In the genomic region with DNA sequence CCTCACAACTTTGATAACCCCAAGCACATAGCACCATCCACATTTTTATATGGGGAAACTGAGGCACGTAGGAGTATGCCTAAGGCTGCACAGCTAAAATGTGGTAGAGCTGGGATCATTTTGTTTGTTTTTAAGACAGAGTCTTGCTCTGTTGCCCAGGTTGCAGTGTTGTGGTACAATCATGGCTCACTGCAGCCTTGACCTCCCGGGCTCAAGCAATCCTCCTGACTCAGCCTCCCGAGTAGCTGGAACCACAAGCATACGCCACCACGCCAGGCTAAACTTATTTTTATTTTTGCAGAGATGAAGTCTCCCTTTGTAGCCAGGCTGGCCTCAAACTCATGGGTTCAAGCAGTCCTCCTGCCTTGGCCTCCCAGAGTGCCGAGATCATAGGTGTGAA, we compare ENCODE assay signal across 25 cellular contexts.
"Had no signal": no experiment of that assay in that cellular context is flagged by ENCODE, and none has a peak within 500 bp of the region (broad histone marks: within the 10 kb centered on the region; RNA-seq: fewer than 3 reads in every experiment).

No MANE protein-coding gene starts in this region.

- H3K4me2 ChIP-seq: hepatocyte had no signal

- H3K27me3 ChIP-seq: hepatocyte, ovary, stomach, thyroid gland had no signal

- H3K4me3 ChIP-seq: hepatocyte, ovary, psoas muscle, stomach, thyroid gland had no signal

- H2AFZ ChIP-seq: hepatocyte had no signal

- H3K27ac ChIP-seq: hepatocyte, ovary had no signal

- H3K36me3 ChIP-seq: ovary, stomach, thyroid gland had no signal

- DNase-seq: caudate nucleus; cerebellar nuclear complex; cortex of kidney; effector memory CD8-positive, alpha-beta T cell; erythroblast; left colon; mammary epithelial cell; naive thymus-derived CD8-positive, alpha-beta T cell; nephron progenitor cell; occipital lobe; posterior cingulate gyrus; psoas muscle; stimulated activated CD4-positive, alpha-beta T cell treated with anti-CD3 and anti-CD28 coated beads, Interleukin-2, amount 100 ng/mL, for 24 hours; stimulated activated CD4-positive, alpha-beta T cell treated with anti-CD3 and anti-CD28 coated beads, Interleukin-4, amount 100 ng/mL, for 24 hours; stimulated activated naive CD4-positive, alpha-beta T cell treated with Interleukin-2 at 50 U/mL for 16 hours; stomach; thyroid gland; trophoblast cell had no signal

- FAIRE-seq: endometrium, frontal cortex, islet of Langerhans had no signal

- H3K9me3 ChIP-seq: ovary, psoas muscle, stomach, thyroid gland had no signal

- ATAC-seq: effector memory CD8-positive, alpha-beta T cell; left colon; naive thymus-derived CD8-positive, alpha-beta T cell; psoas muscle; sciatic nerve; stimulated activated effector memory CD8-positive, alpha-beta T cell treated with anti-CD3 and anti-CD28 coated beads, Interleukin-12 subunit alpha, Interleukin-12 subunit beta, amount 100 ng/mL, for 72 hours had no signal
